Comparison of ENCODE assay signal across 1 cellular context in genomic region chr11:76807206-76807875, GRCh38.
TF ChIP-seq lines count a peak whose summit lies in the region.

No MANE protein-coding gene starts in this region.

TF ChIP-seq in HEK293, 187 proteins besides CTCF, POLR2A, EP300 and RAD21 (continued from another document):
- TF ChIP-seq PRDM10 (tag by site-specific recombination; IDR thresholded peaks at IDR 0.05) = 0 out of 2 replicates have a peak, but pooled peaks have one; percentile 11
- TF ChIP-seq, protein P1, sequence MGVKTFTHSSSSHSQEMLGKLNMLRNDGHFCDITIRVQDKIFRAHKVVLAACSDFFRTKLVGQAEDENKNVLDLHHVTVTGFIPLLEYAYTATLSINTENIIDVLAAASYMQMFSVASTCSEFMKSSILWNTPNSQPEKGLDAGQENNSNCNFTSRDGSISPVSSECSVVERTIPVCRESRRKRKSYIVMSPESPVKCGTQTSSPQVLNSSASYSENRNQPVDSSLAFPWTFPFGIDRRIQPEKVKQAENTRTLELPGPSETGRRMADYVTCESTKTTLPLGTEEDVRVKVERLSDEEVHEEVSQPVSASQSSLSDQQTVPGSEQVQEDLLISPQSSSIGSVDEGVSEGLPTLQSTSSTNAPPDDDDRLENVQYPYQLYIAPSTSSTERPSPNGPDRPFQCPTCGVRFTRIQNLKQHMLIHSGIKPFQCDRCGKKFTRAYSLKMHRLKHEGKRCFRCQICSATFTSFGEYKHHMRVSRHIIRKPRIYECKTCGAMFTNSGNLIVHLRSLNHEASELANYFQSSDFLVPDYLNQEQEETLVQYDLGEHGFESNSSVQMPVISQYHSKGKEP (tag by site-specific recombination; IDR thresholded peaks at IDR 0.05) = 0 out of 2 replicates have a peak, but pooled peaks have one; percentile 18
- TF ChIP-seq, protein P2, sequence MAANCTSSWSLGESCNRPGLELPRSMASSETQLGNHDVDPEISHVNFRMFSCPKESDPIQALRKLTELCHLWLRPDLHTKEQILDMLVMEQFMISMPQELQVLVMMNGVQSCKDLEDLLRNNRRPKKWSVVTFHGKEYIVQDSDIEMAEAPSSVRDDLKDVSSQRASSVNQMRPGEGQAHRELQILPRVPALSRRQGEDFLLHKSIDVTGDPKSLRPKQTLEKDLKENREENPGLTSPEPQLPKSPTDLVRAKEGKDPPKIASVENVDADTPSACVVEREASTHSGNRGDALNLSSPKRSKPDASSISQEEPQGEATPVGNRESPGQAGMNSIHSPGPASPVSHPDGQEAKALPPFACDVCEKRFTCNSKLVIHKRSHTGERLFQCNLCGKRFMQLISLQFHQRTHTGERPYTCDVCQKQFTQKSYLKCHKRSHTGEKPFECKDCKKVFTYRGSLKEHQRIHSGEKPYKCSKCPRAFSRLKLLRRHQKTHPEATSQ (tag by site-specific recombination; IDR thresholded peaks at IDR 0.05) = no peak
- TF ChIP-seq ZEB2 (tag by site-specific recombination; IDR thresholded peaks at IDR 0.05) = no peak
- TF ChIP-seq KLF16 (tag by site-specific recombination; IDR thresholded peaks at IDR 0.05) = no peak
- no peak for TF ChIP-seq ZNF585B (tag by site-specific recombination; IDR thresholded peaks at IDR 0.05)
- 0 out of 2 replicates have a peak, but pooled peaks have one; percentile 29 for TF ChIP-seq ZNF561 (tag by site-specific recombination; IDR thresholded peaks at IDR 0.05; ENCODE audit: borderline replicate concordance)
- peak; percentile 49; the same call in 1 of the 2 replicates for TF ChIP-seq ZNF2 (tag by site-specific recombination; IDR thresholded peaks at IDR 0.05)
- TF ChIP-seq PATZ1 (tag by site-specific recombination; IDR thresholded peaks at IDR 0.05) = 0 out of 2 replicates have a peak, but pooled peaks have one; percentile 15
